ENCODE assay signal across 8 cellular contexts in the genomic region with DNA sequence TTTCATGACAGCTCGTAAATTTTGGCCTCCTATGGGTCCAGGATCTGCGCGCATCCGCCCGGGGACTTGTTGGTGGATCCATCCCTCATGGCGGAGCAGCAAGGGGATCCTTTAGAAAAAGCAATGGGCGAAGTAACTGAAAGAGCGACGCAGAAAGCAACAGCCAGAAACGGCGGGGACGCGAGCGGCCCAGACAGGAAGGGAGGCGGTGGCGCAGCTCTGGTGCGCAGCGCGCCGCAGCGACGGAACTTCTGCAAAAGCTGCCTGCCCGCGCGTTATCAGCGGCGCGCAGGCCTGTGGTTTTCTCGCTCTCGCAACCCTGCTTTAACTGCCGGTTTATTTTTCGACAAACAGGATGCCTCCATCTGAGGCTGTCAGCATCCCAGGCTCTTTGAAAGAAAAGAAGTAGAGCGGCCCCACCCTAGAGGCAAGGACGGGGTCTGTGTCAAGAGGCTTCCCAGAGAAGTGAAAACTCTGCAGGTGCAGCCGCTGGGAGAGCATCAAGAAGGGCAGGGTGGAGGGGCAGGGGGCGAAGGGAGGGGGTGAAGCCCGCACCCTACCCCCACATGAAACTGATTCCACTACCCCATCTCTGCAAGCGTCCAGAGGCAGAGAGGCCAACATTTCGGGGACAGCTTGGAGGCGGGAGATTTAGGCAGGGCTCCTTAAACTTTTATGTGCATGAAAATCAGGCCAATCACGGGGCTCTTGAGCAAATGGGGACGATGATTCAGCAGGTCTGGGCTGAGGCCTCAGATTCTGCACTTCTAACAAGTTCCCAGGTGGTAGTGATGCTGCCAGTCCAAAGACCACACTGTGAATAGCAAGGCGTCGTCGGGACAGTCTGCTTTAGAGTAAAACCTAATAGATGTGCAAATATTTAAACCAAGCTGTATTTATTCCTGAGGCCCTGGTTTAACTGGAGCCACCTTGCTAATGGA. TPM values are rescaled to one million over a fixed set of nuclear protein-coding genes. Genes with fewer than 3 reads are reported as not detected.
A peak's percentile ranks its signal among the peaks of the same experiment; 100 is the strongest.
DNase-seq lines count a peak whose midpoint lies in the region; ATAC-seq, FAIRE-seq and TF ChIP-seq lines count a peak whose summit lies in the region.

No MANE protein-coding gene starts in this region.

- in situ Hi-C loops in astrocyte of the cerebellum (cut with HindIII; ENCODE audit: low sequenced_read_pairs): no loop called here

- TF ChIP-seq CTCF in astrocyte of the cerebellum (IDR thresholded peaks at IDR 0.05; ENCODE audit: low read depth, low read length, missing control alignments) (peak; percentile 4), kidney (IDR thresholded peaks at IDR 0.05; ENCODE audit: borderline replicate concordance, extremely low read depth, insufficient read depth) (no peak)

- peak; percentile 82 for DNase-seq in T-helper 22 cell (ENCODE audit: low read depth)
- no peak for DNase-seq in astrocyte of the cerebellum (ENCODE audit: low read depth)
- peak; percentile 86 for DNase-seq in kidney
- DNase-seq in stimulated activated CD4-positive, alpha-beta T cell treated with anti-CD3 and anti-CD28 coated beads, Interleukin-4, amount 100 ng/mL, for 1 hour: peak; percentile 77
- DNase-seq in NCI-H128 (lab: John Stamatoyannopoulos, UW; ENCODE audit: unreplicated experiment): no peak
- no peak for DNase-seq in T1000 (lab: John Stamatoyannopoulos, UW)

- ATAC-seq in GM19023 (IDR thresholded peaks at IDR 0.05; ENCODE audit: unreplicated experiment): peak; percentile 64
- ATAC-seq in HG03175 (IDR thresholded peaks at IDR 0.05; ENCODE audit: unreplicated experiment): peak; percentile 87

- peak overlapping the region in 1 of 2 donors; percentile 7 for H3K27ac ChIP-seq in kidney (ENCODE audit: low read depth in 2 of 2, low read length in 2 of 2)

- no peak for FAIRE-seq in kidney (lab: Jason Lieb, UNC)

- no peak overlapping the region for H3K9ac ChIP-seq in kidney (ENCODE audit: low read length in 2 of 2)

- no peaks in the 10 kb centered on the region for H3K36me3 ChIP-seq in kidney (ENCODE audit: control insufficient read depth in 1 of 2, insufficient read depth in 2 of 2, low read length in 2 of 2)

- intact Hi-C loops in kidney (cut with DNase I): no loop called here

- H3K4me3 ChIP-seq in astrocyte of the cerebellum (ENCODE audit: low read depth, low read length) (peak overlapping the region; percentile 26), kidney (ENCODE audit: low read length in 2 of 2) (no peak overlapping the region)

- H3K4me1 ChIP-seq in kidney (ENCODE audit: control insufficient read depth in 1 of 2, insufficient read depth in 1 of 2, low read depth in 1 of 2, low read length in 2 of 2): peaks cover 0 to 2% of the 10 kb centered on the region in 2 donors

- H3K9me3 ChIP-seq in kidney (ENCODE audit: control insufficient read depth in 1 of 2, low read length in 2 of 2): no peaks in the 10 kb centered on the region

RNA-seq across cellular contexts. Expression of gene RUNX1, which starts 22.2 kb away (rescaled TPM):
- 58.0 TPM for total RNA-seq in kidney
- polyA plus RNA-seq in kidney (ENCODE audit: insufficient read depth, low read depth, low replicate concordance): 1.3 TPM

Comparison
In these comparisons a context has a peak if more than half of its experiments do, and no peak if none do; other contexts are left out.
1. DNase-seq: peak in T-helper 22 cell (single experiment), kidney (single experiment) and stimulated activated CD4-positive, alpha-beta T cell treated with anti-CD3 and anti-CD28 coated beads, Interleukin-4, amount 100 ng/mL, for 1 hour (single experiment); none in astrocyte of the cerebellum (single experiment), NCI-H128 (single experiment) and T1000 (single experiment).